Comparison of ENCODE assay signal across 11 cellular contexts in genomic region chr21:45768741-45769049, GRCh38.
A peak's percentile ranks its signal among the peaks of the same experiment; 100 is the strongest.
DNase-seq lines count a peak whose midpoint lies in the region; ATAC-seq and TF ChIP-seq lines count a peak whose summit lies in the region.
"Had no signal": no experiment of that assay in that cellular context is flagged by ENCODE, and none has a peak within 500 bp of the region (broad histone marks: within the 10 kb centered on the region; RNA-seq: fewer than 3 reads in every experiment).

No MANE protein-coding gene starts in this region.

- H3K9me3 ChIP-seq in HEK293 (ENCODE audit: control insufficient read depth, insufficient read depth, low read depth, low read length) (no peaks in the 10 kb centered on the region), ascending aorta (peaks cover 0 to 8% of the 10 kb centered on the region in 2 donors)
- H3K9me3 ChIP-seq in naive thymus-derived CD4-positive, alpha-beta T cell (ENCODE audit: control insufficient read depth in 2 of 3, low read length in 3 of 3), result no peaks in the 10 kb centered on the region

- peaks cover 8% of the 10 kb centered on the region for H3K9me3 Mint-ChIP-seq in activated T-cell treated with anti-CD3 and anti-CD28 coated beads, Interleukin-2, amount 50 U/mL, for 4 hours
- peaks cover 0 to 5% (median 0%) of the 10 kb centered on the region in 11 donors for H3K9me3 Mint-ChIP-seq in naive thymus-derived CD4-positive, alpha-beta T cell

- H3K4me1 ChIP-seq in HEK293 (ENCODE audit: control insufficient read depth, insufficient read depth, low read length) (no peaks in the 10 kb centered on the region), ascending aorta (no peaks in the 10 kb centered on the region)
- peaks cover 0 to 29% of the 10 kb centered on the region in 2 donors for H3K4me1 ChIP-seq in naive thymus-derived CD4-positive, alpha-beta T cell (ENCODE audit: control insufficient read depth in 2 of 2, insufficient read depth in 2 of 2, low read length in 2 of 2)

- no peak overlapping the region for H3K4me3 ChIP-seq in HEK293 (ENCODE audit: low read depth, low read length)
- H3K4me3 ChIP-seq in naive thymus-derived CD4-positive, alpha-beta T cell (ENCODE audit: low read length), result no peak overlapping the region
- no peak overlapping the region for H3K4me3 ChIP-seq in ascending aorta

- peak overlapping the region; percentile 53 to 97 (median 94) for H3K27ac Mint-ChIP-seq in naive thymus-derived CD4-positive, alpha-beta T cell

- TF ChIP-seq CTCF in HEK293 (tag by site-specific recombination; IDR thresholded peaks at IDR 0.05) (no peak), ascending aorta (IDR thresholded peaks at IDR 0.05) (no peak)

- no peaks in the 10 kb centered on the region for H3K27me3 Mint-ChIP-seq in activated T-cell treated with anti-CD3 and anti-CD28 coated beads, Interleukin-2, amount 50 U/mL, for 4 hours (ENCODE audit: low read depth)
- H3K27me3 Mint-ChIP-seq in naive thymus-derived CD4-positive, alpha-beta T cell, result no peaks in the 10 kb centered on the region

- no peak for ATAC-seq in activated T-cell treated with anti-CD3 and anti-CD28 coated beads, Interleukin-2, amount 50 U/mL, for 4 hours
- ATAC-seq in naive thymus-derived CD4-positive, alpha-beta T cell, result no peak

- H3K36me3 ChIP-seq in HEK293 (ENCODE audit: control insufficient read depth in 2 of 2, insufficient read depth in 1 of 2, low read length in 2 of 2) (no peaks in the 10 kb centered on the region), ascending aorta (no peaks in the 10 kb centered on the region)
- H3K36me3 ChIP-seq in naive thymus-derived CD4-positive, alpha-beta T cell (ENCODE audit: control insufficient read depth in 2 of 3, insufficient read depth in 3 of 3, low read length in 3 of 3), result no peaks in the 10 kb centered on the region

- H3K36me3 Mint-ChIP-seq in activated T-cell treated with anti-CD3 and anti-CD28 coated beads, Interleukin-2, amount 50 U/mL, for 4 hours (ENCODE audit: insufficient read depth), result peaks cover under 1% of the 10 kb centered on the region
- H3K36me3 Mint-ChIP-seq in naive thymus-derived CD4-positive, alpha-beta T cell, result peaks cover 0 to 5% (median 0%) of the 10 kb centered on the region in 5 donors

- H3K4me3 Mint-ChIP-seq in activated T-cell treated with anti-CD3 and anti-CD28 coated beads, Interleukin-2, amount 50 U/mL, for 4 hours, result peak overlapping the region; percentile 38
- H3K4me3 Mint-ChIP-seq in naive thymus-derived CD4-positive, alpha-beta T cell, result peak overlapping the region in 7 of 10 donors; percentile 43 to 76 (median 56)

- CTCF ChIA-PET in HEK293 (lab: Yijun Ruan, JAX), result interaction anchor here (1.0 kb wide), 1 partner anchor 213 kb away, joined by 5 read pairs; no protein-coding TSS in a partner anchor
- CTCF ChIA-PET in naive thymus-derived CD4-positive, alpha-beta T cell (lab: Charles Lee), result interaction anchor here (0.6 kb wide), 1 partner anchor 46 kb away, joined by 3 read pairs; no protein-coding TSS in a partner anchor

- H3K27ac ChIP-seq in HEK293 (ENCODE audit: extremely low read depth, low read depth, low read length), result no peak overlapping the region
- no peak overlapping the region for H3K27ac ChIP-seq in naive thymus-derived CD4-positive, alpha-beta T cell (ENCODE audit: low read depth, low read length)
- no peak overlapping the region for H3K27ac ChIP-seq in ascending aorta

- H3K27me3 ChIP-seq in naive thymus-derived CD4-positive, alpha-beta T cell (ENCODE audit: control insufficient read depth in 2 of 2, insufficient read depth in 2 of 2, low read length in 2 of 2), result no peaks in the 10 kb centered on the region
- no peaks in the 10 kb centered on the region for H3K27me3 ChIP-seq in ascending aorta

- intact Hi-C loops in naive thymus-derived CD4-positive, alpha-beta T cell (cut with micrococcal nuclease), result loop anchor here (2.0 to 5.0 kb wide), 5 partner anchors 49 to 216 kb away; no protein-coding TSS in a partner anchor
- intact Hi-C loops in ascending aorta (cut with DNase I), result no loop called here

- DNase-seq in NCI-H82 (lab: John Stamatoyannopoulos, UW), result peak; percentile 9
- no peak for DNase-seq in NCI-H82 treated with DMSO at 0.1 percent for 48 hours (lab: John Stamatoyannopoulos, UW; ENCODE audit: unreplicated experiment)
- DNase-seq in activated T-cell treated with anti-CD3 and anti-CD28 coated beads, Interleukin-2, amount 50 U/mL, for 4 hours, result no peak
- DNase-seq in naive thymus-derived CD4-positive, alpha-beta T cell, result peak in 1 of 9 donors; percentile 45
- no peak for DNase-seq in ascending aorta (ENCODE audit: low spot score in 2 of 2)
- no peak for DNase-seq in NK-92 treated with Interleukin-12 subunit alpha and Interleukin-12 subunit beta, amount 100 ng/mL, for 24 hours (lab: John Stamatoyannopoulos, UW)
- DNase-seq in NCI-H2081 treated with DMSO at 0.1 percent for 48 hours (lab: John Stamatoyannopoulos, UW), result no peak
- DNase-seq: amniotic stem cell, GDM1, NCI-H510A treated with DMSO at 0.1 percent for 48 hours had no signal

- POLR2A ChIA-PET in HEK293 (lab: Yijun Ruan, JAX), result no interaction called here
- POLR2A ChIA-PET in naive thymus-derived CD4-positive, alpha-beta T cell (lab: Charles Lee), result interaction anchor here (0.6 kb wide), 1 partner anchor 163 kb away, joined by 4 read pairs; no protein-coding TSS in a partner anchor

- peaks cover 42% of the 10 kb centered on the region for H3K4me1 Mint-ChIP-seq in activated T-cell treated with anti-CD3 and anti-CD28 coated beads, Interleukin-2, amount 50 U/mL, for 4 hours (ENCODE audit: low read depth)
- peaks cover 15 to 51% (median 38%) of the 10 kb centered on the region in 7 donors for H3K4me1 Mint-ChIP-seq in naive thymus-derived CD4-positive, alpha-beta T cell

TF ChIP-seq in HEK293, 187 proteins besides CTCF, POLR2A, EP300 and RAD21:
- TF ChIP-seq ZIC2 (tag by site-specific recombination; IDR thresholded peaks at IDR 0.05), result peak; percentile 65
- no peak for TF ChIP-seq EGR2 (tag by site-specific recombination; IDR thresholded peaks at IDR 0.05; ENCODE audit: low read depth)
